1 cellular context compared by ENCODE assay signal in the genomic region with DNA sequence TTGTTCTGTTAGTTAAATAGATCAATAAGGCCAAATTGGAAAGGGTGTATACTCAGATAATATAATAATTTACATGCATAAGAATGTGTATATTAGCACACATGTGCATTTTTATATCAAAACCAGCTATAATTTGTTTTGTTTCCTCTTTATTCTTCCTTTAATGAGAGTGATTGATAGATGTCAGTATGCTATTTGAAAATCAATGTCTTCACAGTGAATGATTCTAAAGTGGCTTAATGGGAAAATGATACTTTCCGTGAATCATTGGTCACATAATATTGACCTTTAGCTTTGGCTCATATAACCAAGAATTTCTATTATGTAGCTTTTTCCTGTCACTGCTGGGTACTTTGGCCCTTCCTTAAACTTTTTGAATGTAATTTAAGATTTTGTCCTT.
TF ChIP-seq lines count a peak whose summit lies in the region.

No MANE protein-coding gene starts in this region.

TF ChIP-seq in HEK293, 187 proteins besides CTCF, POLR2A, EP300 and RAD21 (continued from another document):
- TF ChIP-seq, protein P1, sequence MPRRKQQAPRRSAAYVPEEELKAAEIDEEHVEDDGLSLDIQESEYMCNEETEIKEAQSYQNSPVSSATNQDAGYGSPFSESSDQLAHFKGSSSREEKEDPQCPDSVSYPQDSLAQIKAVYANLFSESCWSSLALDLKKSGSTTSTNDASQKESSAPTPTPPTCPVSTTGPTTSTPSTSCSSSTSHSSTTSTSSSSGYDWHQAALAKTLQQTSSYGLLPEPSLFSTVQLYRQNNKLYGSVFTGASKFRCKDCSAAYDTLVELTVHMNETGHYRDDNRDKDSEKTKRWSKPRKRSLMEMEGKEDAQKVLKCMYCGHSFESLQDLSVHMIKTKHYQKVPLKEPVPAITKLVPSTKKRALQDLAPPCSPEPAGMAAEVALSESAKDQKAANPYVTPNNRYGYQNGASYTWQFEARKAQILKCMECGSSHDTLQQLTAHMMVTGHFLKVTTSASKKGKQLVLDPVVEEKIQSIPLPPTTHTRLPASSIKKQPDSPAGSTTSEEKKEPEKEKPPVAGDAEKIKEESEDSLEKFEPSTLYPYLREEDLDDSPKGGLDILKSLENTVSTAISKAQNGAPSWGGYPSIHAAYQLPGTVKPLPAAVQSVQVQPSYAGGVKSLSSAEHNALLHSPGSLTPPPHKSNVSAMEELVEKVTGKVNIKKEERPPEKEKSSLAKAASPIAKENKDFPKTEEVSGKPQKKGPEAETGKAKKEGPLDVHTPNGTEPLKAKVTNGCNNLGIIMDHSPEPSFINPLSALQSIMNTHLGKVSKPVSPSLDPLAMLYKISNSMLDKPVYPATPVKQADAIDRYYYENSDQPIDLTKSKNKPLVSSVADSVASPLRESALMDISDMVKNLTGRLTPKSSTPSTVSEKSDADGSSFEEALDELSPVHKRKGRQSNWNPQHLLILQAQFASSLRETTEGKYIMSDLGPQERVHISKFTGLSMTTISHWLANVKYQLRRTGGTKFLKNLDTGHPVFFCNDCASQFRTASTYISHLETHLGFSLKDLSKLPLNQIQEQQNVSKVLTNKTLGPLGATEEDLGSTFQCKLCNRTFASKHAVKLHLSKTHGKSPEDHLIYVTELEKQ (tag by site-specific recombination; IDR thresholded peaks at IDR 0.05; ENCODE audit: borderline replicate concordance): peak; percentile 52; the same call in 1 of the 2 replicates
